11 cellular contexts compared by ENCODE assay signal in the genomic region with DNA sequence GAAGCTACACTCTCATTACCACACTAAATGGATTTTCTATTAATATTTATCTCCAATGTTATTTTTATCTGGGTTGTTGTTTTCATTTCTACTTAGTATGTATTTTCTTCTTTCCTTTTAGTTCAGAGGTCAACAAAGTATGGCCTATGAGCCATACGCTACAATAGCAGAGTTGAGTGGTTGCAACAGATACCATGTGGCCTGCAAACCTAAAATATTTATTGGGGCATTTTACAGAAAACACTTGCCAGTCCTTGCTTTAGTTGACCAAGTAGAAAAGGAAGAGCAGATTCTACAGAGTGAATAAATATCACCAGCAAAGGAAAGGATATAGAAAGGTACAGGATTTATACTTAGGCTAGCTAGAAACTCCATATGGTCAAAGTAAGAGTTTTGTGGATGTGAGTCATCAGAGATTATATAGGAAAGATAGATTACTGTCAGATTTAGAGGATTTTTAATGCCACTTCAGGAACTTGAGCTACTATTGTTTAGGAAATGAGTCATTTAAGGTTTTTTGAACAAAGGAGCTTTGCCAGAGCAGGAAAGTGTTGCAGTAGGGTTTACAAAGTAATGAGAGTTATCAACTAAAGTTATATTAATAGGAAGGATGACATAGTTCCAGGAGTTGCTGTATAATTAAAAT.
DNase-seq lines count a peak whose midpoint lies in the region; ATAC-seq, FAIRE-seq and TF ChIP-seq lines count a peak whose summit lies in the region.
"Had no signal": no experiment of that assay in that cellular context is flagged by ENCODE, and none has a peak within 500 bp of the region (broad histone marks: within the 10 kb centered on the region; RNA-seq: fewer than 3 reads in every experiment).

No MANE protein-coding gene starts in this region.

- no TSS peak for BruUV-seq in GM12878 (replicated peaks; lab: Mats Ljungman, UMichigan)

- ATAC-seq in GM12878: peak; percentile 62
- no peak for ATAC-seq in HG02571 (IDR thresholded peaks at IDR 0.05; ENCODE audit: unreplicated experiment)
- no peak for ATAC-seq in HG02938 (IDR thresholded peaks at IDR 0.05; ENCODE audit: unreplicated experiment)
- no peak for ATAC-seq in HG02623 (IDR thresholded peaks at IDR 0.05; ENCODE audit: unreplicated experiment)
- ATAC-seq in HG03432 (IDR thresholded peaks at IDR 0.05; ENCODE audit: unreplicated experiment): no peak

- RAD21 ChIA-PET in GM12878 (lab: Charles Lee; ENCODE audit: unreplicated experiment): interaction anchor here (1.3 to 1.5 kb wide), 2 partner anchors 83 to 203 kb away, joined by 3 to 4 read pairs; no protein-coding TSS in a partner anchor

- TF ChIP-seq RAD21 in GM12878 (IDR thresholded peaks at IDR 0.05; ENCODE audit: insufficient read depth, low read depth, low read length): no peak

- no peak for TF ChIP-seq EP300 in GM12878 (IDR thresholded peaks at IDR 0.05; ENCODE audit: borderline replicate concordance in 1 of 2, control insufficient read depth in 1 of 2, low read depth in 2 of 2, low read length in 2 of 2)

- WGBS in GM12878 (ENCODE audit: insufficient coverage, insufficient replicate concordance, low lambda C conversion rate, missing lambda C conversion rate): 96% methylated on average over 1 of the region's 1 CpG

- DNase-seq in GM04503 (ENCODE audit: low read depth): peak; percentile 30
- peak; percentile 3 for DNase-seq in NCI-H2227 (lab: John Stamatoyannopoulos, UW; ENCODE audit: unreplicated experiment)
- DNase-seq in GM12878 (ENCODE audit: low read depth, low spot score): peak; percentile 9
- peak; percentile 16 for DNase-seq in myocyte (ENCODE audit: low read depth)
- DNase-seq: dorsolateral prefrontal cortex, NCI-H146, T1000 had no signal

- no peak for TF ChIP-seq POLR2A in GM12878 (IDR thresholded peaks at IDR 0.05; ENCODE audit: low read depth, low read length)

- H3K9me3 ChIP-seq in GM12878 (replicated peaks; ENCODE audit: control insufficient read depth, insufficient read depth, low read length): no peaks in the 10 kb centered on the region

- no peaks in the 10 kb centered on the region for H3K79me2 ChIP-seq in GM12878 (ENCODE audit: control insufficient read depth, insufficient read depth, low read length)

- H4K20me1 ChIP-seq in GM12878 (ENCODE audit: control insufficient read depth, insufficient read depth): no peaks in the 10 kb centered on the region

- no peak overlapping the region for H3K4me3 ChIP-seq in GM12878
- H3K4me3 ChIP-seq: dorsolateral prefrontal cortex had no signal

- H2AFZ ChIP-seq in GM12878 (ENCODE audit: control insufficient read depth, low read depth, low read length): no peak overlapping the region

- CTCF ChIA-PET in GM12878 (lab: Yijun Ruan, JAX): interaction anchor here (0.6 to 1.3 kb wide), 6 partner anchors 14 to 432 kb away, joined by 3 to 4 read pairs (median 3); no protein-coding TSS in a partner anchor

- no peak for FAIRE-seq in GM12878 (lab: Jason Lieb, UNC)

- no peak overlapping the region for H3K9ac ChIP-seq in GM12878 (ENCODE audit: control insufficient read depth, insufficient read depth, low read length)

- POLR2A ChIA-PET in GM12878 (lab: Charles Lee): no interaction called here

- H3K36me3 ChIP-seq in GM12878 (ENCODE audit: control insufficient read depth in 2 of 2, insufficient read depth in 2 of 2, low read length in 1 of 2): peaks cover 0 to 2% of the 10 kb centered on the region in 2 experiments; a peak in 2 of 4 replicates

- TF ChIP-seq CTCF in GM12878 (IDR thresholded peaks at IDR 0.05 in 2 of 3, conservative IDR thresholded peaks at IDR 0.05 in 1 of 3; ENCODE audit: control insufficient read depth in 2 of 3, extremely low read depth in 1 of 3, insufficient read depth in 1 of 3, low read depth in 3 of 3, low read length in 3 of 3): no peak

- H3K27ac ChIP-seq in GM12878 (ENCODE audit: control insufficient read depth, insufficient read depth): no peak overlapping the region
- H3K27ac ChIP-seq: dorsolateral prefrontal cortex had no signal

- in situ Hi-C loops in GM12878 (cut with MboI): no loop called here

- SMC1A ChIA-PET in GM12878 (lab: Charles Lee; ENCODE audit: uncharacterized antibody, unreplicated experiment): interaction anchor here (0.7 to 1.5 kb wide), 18 partner anchors 9 to 96 kb away, joined by 3 to 6 read pairs (median 3); no protein-coding TSS in a partner anchor

- H3K4me1 ChIP-seq in GM12878 (ENCODE audit: control insufficient read depth, insufficient read depth, low read length): peaks cover 3% of the 10 kb centered on the region; the same call in 1 of the 2 replicates

- intact Hi-C loops in GM12878 (cut with micrococcal nuclease; ENCODE audit: unreplicated experiment): no loop called here

- H3K27me3 ChIP-seq in GM12878 (replicated peaks in 1 of 2; ENCODE audit: control insufficient read depth in 2 of 2, insufficient read depth in 2 of 2, low read length in 1 of 2): no peaks in the 10 kb centered on the region
- H3K27me3 ChIP-seq: dorsolateral prefrontal cortex had no signal

- no peak overlapping the region for H3K4me2 ChIP-seq in GM12878 (ENCODE audit: control insufficient read depth, insufficient read depth)

TF ChIP-seq in GM12878, 131 proteins besides CTCF, POLR2A, EP300 and RAD21:
- TF ChIP-seq ETV6 (conservative IDR thresholded peaks at IDR 0.05 in 1 of 2, IDR thresholded peaks at IDR 0.05 in 1 of 2; ENCODE audit: borderline replicate concordance in 1 of 2, low read depth in 1 of 2): peak in 1 of 2 experiments; percentile 54; a peak in 1 of 4 replicates
- TF ChIP-seq RUNX3 (IDR thresholded peaks at IDR 0.05; ENCODE audit: low read length): peak; percentile 12; the same call in 1 of the 2 replicates
- TF ChIP-seq JUNB (IDR thresholded peaks at IDR 0.05): peak; percentile 65
- TF ChIP-seq ZSCAN29 (IDR thresholded peaks at IDR 0.05): no peak
- no peak for TF ChIP-seq SIN3A (IDR thresholded peaks at IDR 0.05; ENCODE audit: low read depth, low read length)
- peak; percentile 78; the same call in 1 of the 2 replicates for TF ChIP-seq NFIC (IDR thresholded peaks at IDR 0.05; ENCODE audit: low read depth, low read length)
